Comparison of ENCODE assay signal across 16 cellular contexts in genomic region chr7:41437257-41438196, GRCh38.
DNase-seq lines count a peak whose midpoint lies in the region; ATAC-seq, FAIRE-seq and TF ChIP-seq lines count a peak whose summit lies in the region.
"Had no signal": no experiment of that assay in that cellular context is flagged by ENCODE, and none has a peak within 500 bp of the region (broad histone marks: within the 10 kb centered on the region; RNA-seq: fewer than 3 reads in every experiment).

No MANE protein-coding gene starts in this region.

- no peak overlapping the region for H3K4me3 Mint-ChIP-seq in effector memory CD8-positive, alpha-beta T cell
- H3K4me3 Mint-ChIP-seq: endodermal cell, WTC11 had no signal

- H3K9me3 ChIP-seq in HCT116 (ENCODE audit: control insufficient read depth in 1 of 2, insufficient read depth in 1 of 2, low read depth in 1 of 2, low read length in 2 of 2) (peaks cover 0 to 10% of the 10 kb centered on the region in 2 experiments; a peak in 1 of 4 replicates), SK-N-SH (no peaks in the 10 kb centered on the region), keratinocyte (ENCODE audit: control insufficient read depth, low read depth, low read length) (no peaks in the 10 kb centered on the region), body of pancreas (no peaks in the 10 kb centered on the region)
- H3K9me3 ChIP-seq: BE2C, pancreas had no signal

- DNase-seq in COLO668 (lab: John Stamatoyannopoulos, UW; ENCODE audit: unreplicated experiment) (peak; percentile 58), HCT116 (ENCODE audit: low read depth, low spot score) (peak; percentile 0), SK-N-SH (no peak), keratinocyte (ENCODE audit: low read depth, low spot score) (peak; percentile 33), body of pancreas (no peak), T-helper 9 cell (no peak)
- DNase-seq in effector memory CD8-positive, alpha-beta T cell, result no peak
- DNase-seq: activated naive CD4-positive, alpha-beta T cell treated with Interleukin-2 at 50 U/mL for 16 hours; BE2C; central memory CD4-positive, alpha-beta T cell; DMS79; endodermal cell; MM.1S; pancreas had no signal

- TF ChIP-seq POLR2A in HCT116 (IDR thresholded peaks at IDR 0.05; ENCODE audit: borderline replicate concordance, extremely low read depth, insufficient read depth, insufficient read length) (no peak), body of pancreas (IDR thresholded peaks at IDR 0.05) (no peak)

- H3K9me1 ChIP-seq in keratinocyte (ENCODE audit: control insufficient read depth, extremely low read depth, insufficient read depth, low read length), result no peaks in the 10 kb centered on the region

- peaks cover 23 to 25% of the 10 kb centered on the region in 2 donors for H3K9me3 Mint-ChIP-seq in effector memory CD8-positive, alpha-beta T cell

- RAD21 ChIA-PET in HCT116 (lab: Charles Lee; ENCODE audit: low non-redundant PET in 1 of 2, low total read pairs in 2 of 2, uncharacterized antibody in 2 of 2, unreplicated experiment in 2 of 2), result no interaction called here

- no peak overlapping the region for H3K9ac ChIP-seq in HCT116 (ENCODE audit: low read length)
- H3K9ac ChIP-seq in SK-N-SH, result no peak overlapping the region
- H3K9ac ChIP-seq in keratinocyte (ENCODE audit: control insufficient read depth, extremely low read depth, insufficient read depth, low read length), result no peak overlapping the region

- H2AFZ ChIP-seq in HCT116 (ENCODE audit: low read depth, low read length, poor library complexity, severe bottlenecking) (no peak overlapping the region), SK-N-SH (ENCODE audit: low read depth) (no peak overlapping the region), keratinocyte (ENCODE audit: control insufficient read depth, low read length) (no peak overlapping the region)

- dilution Hi-C loops in keratinocyte (cut with MboI; ENCODE audit: extremely low pct_ligation_motif_present, low sequenced_read_pairs), result loop anchor here (25.0 kb wide), 1 partner anchor 250 kb away; no protein-coding TSS in a partner anchor

- no peaks in the 10 kb centered on the region for H3K27me3 Mint-ChIP-seq in effector memory CD8-positive, alpha-beta T cell

- TF ChIP-seq CTCF in HCT116 (IDR thresholded peaks at IDR 0.05 in 2 of 3, conservative IDR thresholded peaks at IDR 0.05 in 1 of 3; ENCODE audit: borderline replicate concordance in 1 of 3, insufficient read depth in 1 of 3, low read depth in 2 of 3, low read length in 2 of 3) (no peak), SK-N-SH (IDR thresholded peaks at IDR 0.05) (no peak), keratinocyte (optimal IDR thresholded peaks at IDR 0.05 in 1 of 3, IDR thresholded peaks at IDR 0.05 in 1 of 3, conservative IDR thresholded peaks at IDR 0.05 in 1 of 3; ENCODE audit: extremely low read depth in 1 of 3, insufficient read depth in 2 of 3, low read length in 3 of 3) (no peak), body of pancreas (IDR thresholded peaks at IDR 0.05) (no peak)

- no peak for TF ChIP-seq RAD21 in HCT116 (IDR thresholded peaks at IDR 0.05; ENCODE audit: low read depth)
- TF ChIP-seq RAD21 in SK-N-SH (IDR thresholded peaks at IDR 0.05; ENCODE audit: low read length), result no peak

- H3K79me2 ChIP-seq in HCT116 (ENCODE audit: insufficient read depth, low read length) (no peaks in the 10 kb centered on the region), SK-N-SH (ENCODE audit: insufficient read depth) (no peaks in the 10 kb centered on the region), keratinocyte (ENCODE audit: control insufficient read depth, insufficient read depth, low read length) (no peaks in the 10 kb centered on the region)

- H3K4me2 ChIP-seq in HCT116 (ENCODE audit: low read length) (no peak overlapping the region), SK-N-SH (no peak overlapping the region), keratinocyte (ENCODE audit: control insufficient read depth, extremely low read depth, insufficient read depth, low read depth, low read length) (no peak overlapping the region)

- H3K4me1 Mint-ChIP-seq in effector memory CD8-positive, alpha-beta T cell (ENCODE audit: low read depth in 2 of 2), result no peaks in the 10 kb centered on the region

- H3K27ac ChIP-seq in HCT116 (ENCODE audit: low read depth, low read length) (no peak overlapping the region), SK-N-SH (ENCODE audit: low read depth in 2 of 2, low read length in 1 of 2) (no peak overlapping the region), keratinocyte (ENCODE audit: control insufficient read depth, insufficient read depth, low read length) (no peak overlapping the region), body of pancreas (no peak overlapping the region)
- H3K27ac ChIP-seq: pancreas had no signal

- BruUV-seq in HCT116 (replicated peaks; lab: Mats Ljungman, UMichigan), result no TSS peak

- H4K20me1 ChIP-seq in HCT116 (ENCODE audit: insufficient read depth), result no peaks in the 10 kb centered on the region
- no peaks in the 10 kb centered on the region for H4K20me1 ChIP-seq in SK-N-SH (ENCODE audit: insufficient read depth)
- no peaks in the 10 kb centered on the region for H4K20me1 ChIP-seq in keratinocyte (ENCODE audit: control insufficient read depth, extremely low read depth, insufficient read depth, low read length)

- CTCF ChIA-PET in HCT116 (lab: Charles Lee), result no interaction called here
- CTCF ChIA-PET in SK-N-SH (lab: Yijun Ruan, JAX), result interaction anchor here (4.1 kb wide), 1 partner anchor 259 kb away, joined by 10 read pairs; no protein-coding TSS in a partner anchor

- TF ChIP-seq EP300 in SK-N-SH (IDR thresholded peaks at IDR 0.05; ENCODE audit: borderline replicate concordance in 1 of 2, low read depth in 1 of 2, low read length in 1 of 2), result no peak

- POLR2A ChIA-PET in HCT116 (lab: Charles Lee), result no interaction called here
- POLR2A ChIA-PET in SK-N-SH (lab: Yijun Ruan, JAX), result no interaction called here

- H3K36me3 Mint-ChIP-seq in effector memory CD8-positive, alpha-beta T cell (ENCODE audit: insufficient read depth), result peaks cover 2% of the 10 kb centered on the region

- WGBS in SK-N-SH (ENCODE audit: low lambda C conversion rate), result 75% methylated on average over 10 of the region's 10 CpGs
- WGBS in body of pancreas, 2 donors, result 54 to 58% methylated on average over 10 of the region's 10 CpGs

- no peak overlapping the region for H3K27ac Mint-ChIP-seq in effector memory CD8-positive, alpha-beta T cell
- H3K27ac Mint-ChIP-seq: endodermal cell, WTC11 had no signal

- H3K9me2 ChIP-seq in HCT116 (ENCODE audit: insufficient read depth) (no peaks in the 10 kb centered on the region), SK-N-SH (no peaks in the 10 kb centered on the region)

- no peak overlapping the region for H3K4me3 ChIP-seq in HCT116 (replicated peaks in 1 of 2; ENCODE audit: low read depth in 1 of 2, low read length in 2 of 2)
- H3K4me3 ChIP-seq in SK-N-SH (ENCODE audit: low read depth in 2 of 2, low read length in 1 of 2), result no peak overlapping the region
- no peak overlapping the region for H3K4me3 ChIP-seq in keratinocyte (ENCODE audit: control insufficient read depth in 2 of 3, extremely low read depth in 1 of 3, insufficient read depth in 2 of 3, low read depth in 1 of 3, low read length in 3 of 3)
- no peak overlapping the region for H3K4me3 ChIP-seq in body of pancreas
- H3K4me3 ChIP-seq: pancreas had no signal

- H3F3A ChIP-seq in SK-N-SH (replicated peaks; ENCODE audit: insufficient read depth), result no peaks in the 10 kb centered on the region

- peaks cover 3 to 4% of the 10 kb centered on the region in 2 experiments; a peak in 1 of 4 replicates for H3K4me1 ChIP-seq in HCT116 (ENCODE audit: control insufficient read depth in 1 of 2, insufficient read depth in 2 of 2, low read length in 2 of 2)
- H3K4me1 ChIP-seq in SK-N-SH (ENCODE audit: control insufficient read depth in 1 of 2, insufficient read depth in 2 of 2, low read depth in 1 of 2, low read length in 1 of 2), result peaks cover 0 to 12% of the 10 kb centered on the region in 2 experiments; a peak in 2 of 4 replicates
- H3K4me1 ChIP-seq in keratinocyte (ENCODE audit: control insufficient read depth, extremely low read depth, insufficient read depth, low read length), result peaks cover 13% of the 10 kb centered on the region
- no peaks in the 10 kb centered on the region for H3K4me1 ChIP-seq in body of pancreas
- H3K4me1 ChIP-seq: BE2C, pancreas had no signal

- no peaks in the 10 kb centered on the region for H3K27me3 ChIP-seq in HCT116 (ENCODE audit: insufficient read depth, low read length)
- no peaks in the 10 kb centered on the region for H3K27me3 ChIP-seq in SK-N-SH (ENCODE audit: insufficient read depth)
- no peaks in the 10 kb centered on the region for H3K27me3 ChIP-seq in keratinocyte (ENCODE audit: control insufficient read depth, extremely low read depth, insufficient read depth, low read length)
- H3K27me3 ChIP-seq in body of pancreas, result no peaks in the 10 kb centered on the region
- H3K27me3 ChIP-seq: BE2C, pancreas had no signal

- H3K36me3 ChIP-seq in HCT116 (ENCODE audit: control insufficient read depth in 1 of 2, insufficient read depth in 2 of 2, low read length in 2 of 2) (no peaks in the 10 kb centered on the region), SK-N-SH (replicated peaks in 1 of 2; ENCODE audit: control insufficient read depth in 1 of 2, insufficient read depth in 2 of 2, low read length in 1 of 2) (no peaks in the 10 kb centered on the region), keratinocyte (ENCODE audit: control insufficient read depth in 2 of 2, extremely low read depth in 1 of 2, insufficient read depth in 2 of 2, low read length in 2 of 2) (no peaks in the 10 kb centered on the region), body of pancreas (replicated peaks in 1 of 2; ENCODE audit: insufficient read depth in 1 of 2, low read depth in 2 of 2) (no peaks in the 10 kb centered on the region)
- H3K36me3 ChIP-seq: BE2C, pancreas had no signal

- intact Hi-C loops in HCT116 (cut with micrococcal nuclease) (no loop called here), body of pancreas (cut with DNase I) (no loop called here)

- ATAC-seq in HCT116, result no peak
- ATAC-seq in body of pancreas, result no peak
- no peak for ATAC-seq in GM21360 (IDR thresholded peaks at IDR 0.05; ENCODE audit: unreplicated experiment)
- no peak for ATAC-seq in effector memory CD8-positive, alpha-beta T cell (replicated peaks)
- ATAC-seq: WTC11 had no signal

- peak; percentile 76 for FAIRE-seq in keratinocyte (lab: Jason Lieb, UNC)
- FAIRE-seq: pancreas had no signal

TF ChIP-seq in HCT116, 20 proteins besides CTCF, POLR2A, EP300 and RAD21 (continues in another document):
- TF ChIP-seq ELF1 (IDR thresholded peaks at IDR 0.05; ENCODE audit: borderline replicate concordance, low read depth) (no peak), SP1 (IDR thresholded peaks at IDR 0.05; ENCODE audit: low read depth) (no peak), FOSL1 (IDR thresholded peaks at IDR 0.05; ENCODE audit: low read depth) (no peak), ZFX (IDR thresholded peaks at IDR 0.05) (no peak)

TF ChIP-seq in SK-N-SH, 30 proteins besides CTCF, POLR2A, EP300 and RAD21 (continues in another document):
- TF ChIP-seq FOXM1 (IDR thresholded peaks at IDR 0.05; ENCODE audit: low read depth), result no peak
- peak; percentile 14; the same call in 1 of the 2 replicates for TF ChIP-seq FOSL2 (IDR thresholded peaks at IDR 0.05; ENCODE audit: borderline replicate concordance, low read depth)
- TF ChIP-seq POLR2AphosphoS5 (IDR thresholded peaks at IDR 0.05; ENCODE audit: low read depth, low read length), result no peak
- no peak for TF ChIP-seq MEF2A (IDR thresholded peaks at IDR 0.05; ENCODE audit: borderline replicate concordance, low read depth)
- no peak for TF ChIP-seq ELF1 (IDR thresholded peaks at IDR 0.05)

Comparison
In these comparisons a context has a peak if more than half of its experiments do, and no peak if none do; other contexts are left out.
1. DNase-seq: peak in COLO668 (single experiment), HCT116 (single experiment) and keratinocyte (single experiment); none in SK-N-SH (single experiment), body of pancreas (0 of 4), effector memory CD8-positive, alpha-beta T cell (0 of 3) and T-helper 9 cell (single experiment).